In the genomic region with DNA sequence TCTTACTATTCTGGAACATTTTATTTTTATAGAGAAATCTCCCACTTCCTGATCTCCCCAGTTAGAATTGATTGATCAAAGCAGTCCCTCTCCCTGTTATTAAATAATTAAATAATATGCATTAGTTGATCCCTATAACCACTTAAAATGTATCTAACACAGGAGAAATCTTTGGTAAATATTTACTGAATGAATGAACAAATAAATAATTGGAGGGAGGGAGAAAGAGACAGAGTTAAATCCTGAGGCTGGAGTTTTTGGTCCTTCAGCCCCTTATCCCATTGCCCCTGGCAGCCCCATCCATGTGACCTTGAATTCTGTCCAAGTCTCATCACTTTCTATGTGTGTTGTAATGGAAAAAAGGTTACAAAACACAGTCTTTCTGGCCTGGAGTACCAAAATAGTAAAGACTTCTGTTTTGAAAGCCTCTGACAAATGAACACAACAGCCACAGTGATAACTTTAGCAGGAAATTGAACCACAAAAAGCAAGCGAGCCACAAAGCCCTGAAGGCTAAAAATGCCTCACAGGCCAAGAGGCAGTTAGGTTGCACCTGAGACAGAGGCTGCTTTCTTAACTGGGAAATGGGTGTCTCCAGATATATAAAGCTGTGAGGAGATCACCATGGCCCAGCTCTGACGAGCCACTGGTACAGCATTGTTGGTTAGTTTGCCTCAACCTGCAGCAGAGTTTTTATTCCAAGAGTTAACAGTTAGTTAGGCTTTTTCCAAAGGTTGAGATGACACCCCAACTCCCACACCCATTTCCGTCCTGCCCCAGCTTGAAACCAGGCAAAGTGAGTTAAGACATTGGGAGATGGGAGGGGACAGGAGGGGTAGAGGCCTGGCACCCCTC, we compare ENCODE assay signal across 8 cellular contexts. TPM values are rescaled to one million over a fixed set of nuclear protein-coding genes. Genes with fewer than 3 reads are reported as not detected.
A peak's percentile ranks its signal among the peaks of the same experiment; 100 is the strongest.
DNase-seq lines count a peak whose midpoint lies in the region; ATAC-seq and TF ChIP-seq lines count a peak whose summit lies in the region.

No MANE protein-coding gene starts in this region.

- H3K9me3 ChIP-seq in muscle layer of duodenum (ENCODE audit: control insufficient read depth in 1 of 2, low read length in 2 of 2) = no peaks in the 10 kb centered on the region

- TF ChIP-seq CTCF in foreskin fibroblast (IDR thresholded peaks at IDR 0.05; ENCODE audit: low read depth, low read length) = no peak

- H3K4me3 ChIP-seq in muscle layer of duodenum (ENCODE audit: low read depth in 1 of 2, low read length in 2 of 2) (no peak overlapping the region), foreskin fibroblast (ENCODE audit: low read depth in 1 of 2, low read length in 2 of 2) (no peak overlapping the region)

- H3K4me3 Mint-ChIP-seq in activated T-cell treated with anti-CD3 and anti-CD28 coated beads, Interleukin-2, amount 50 U/mL, for 72 hours = peak overlapping the region; percentile 45 to 79

- H3K9me3 Mint-ChIP-seq in activated T-cell treated with anti-CD3 and anti-CD28 coated beads, Interleukin-2, amount 50 U/mL, for 72 hours = no peaks in the 10 kb centered on the region

- DNase-seq in ELR (ENCODE audit: low read depth) (peak; percentile 62), mucosa of gallbladder (ENCODE audit: low spot score) (no peak), foreskin fibroblast (no peak), cerebellum (ENCODE audit: low spot score) (no peak)
- DNase-seq in activated T-cell treated with anti-CD3 and anti-CD28 coated beads, Interleukin-2, amount 50 U/mL, for 72 hours = peak; percentile 65

- H3K4me1 Mint-ChIP-seq in activated T-cell treated with anti-CD3 and anti-CD28 coated beads, Interleukin-2, amount 50 U/mL, for 72 hours (ENCODE audit: low read depth) = peaks cover 98% of the 10 kb centered on the region

- peaks cover 0 to 32% of the 10 kb centered on the region in 2 donors for H3K4me1 ChIP-seq in muscle layer of duodenum (ENCODE audit: control insufficient read depth in 1 of 2, insufficient read depth in 2 of 2, low read length in 2 of 2)

- H3K27ac Mint-ChIP-seq in activated T-cell treated with anti-CD3 and anti-CD28 coated beads, Interleukin-2, amount 50 U/mL, for 72 hours = peak overlapping the region; percentile 77

- no peaks in the 10 kb centered on the region for H3K27me3 ChIP-seq in muscle layer of duodenum (ENCODE audit: low read depth, low read length)

- peaks cover 0 to 4% of the 10 kb centered on the region in 2 donors for H3K36me3 ChIP-seq in muscle layer of duodenum (ENCODE audit: control insufficient read depth in 1 of 2, insufficient read depth in 2 of 2, low read length in 2 of 2)

- no peaks in the 10 kb centered on the region for H3K36me3 Mint-ChIP-seq in activated T-cell treated with anti-CD3 and anti-CD28 coated beads, Interleukin-2, amount 50 U/mL, for 72 hours (ENCODE audit: insufficient read depth in 2 of 2)

- peak; percentile 71 for ATAC-seq in GM19467 (IDR thresholded peaks at IDR 0.05; ENCODE audit: unreplicated experiment)
- ATAC-seq in HG03469 (IDR thresholded peaks at IDR 0.05; ENCODE audit: unreplicated experiment) = peak; percentile 84
- ATAC-seq in activated T-cell treated with anti-CD3 and anti-CD28 coated beads, Interleukin-2, amount 50 U/mL, for 72 hours (replicated peaks in 1 of 2) = peak; percentile 45 to 56

- H3K27ac ChIP-seq in muscle layer of duodenum (ENCODE audit: low read length) = peak overlapping the region; percentile 30

- peaks cover 5% of the 10 kb centered on the region for H3K27me3 Mint-ChIP-seq in activated T-cell treated with anti-CD3 and anti-CD28 coated beads, Interleukin-2, amount 50 U/mL, for 72 hours (ENCODE audit: low read depth)

RNA-seq across cellular contexts. Expression of a gene that starts 11.3 kb away (rescaled TPM):
- 10 to 100 TPM in 1 of 2 donors, 1 to 10 TPM in 1; 6.2 to 13.1 TPM for total RNA-seq in activated T-cell treated with anti-CD3 and anti-CD28 coated beads, Interleukin-2, amount 50 U/mL, for 72 hours
- total RNA-seq in mucosa of gallbladder (64.9 TPM), cerebellum (4.2 TPM)

Comparison
In these comparisons a context has a peak if more than half of its experiments do, and no peak if none do; other contexts are left out.
1. DNase-seq: peak in ELR (single experiment) and activated T-cell treated with anti-CD3 and anti-CD28 coated beads, Interleukin-2, amount 50 U/mL, for 72 hours (2 of 2); none in mucosa of gallbladder (single experiment), foreskin fibroblast (0 of 2) and cerebellum (single experiment).
2. Peak in every context shown above with its lines, with median percentiles within 50 percentile points of each other: ATAC-seq.